1 cellular context compared by ENCODE assay signal in genomic region chr1:150696590-150696989, GRCh38.
TF ChIP-seq lines count a peak whose summit lies in the region.

No MANE protein-coding gene starts in this region.

TF ChIP-seq in GM23338, 12 proteins besides CTCF, POLR2A, EP300 and RAD21 (continued from another document):
- no peak for TF ChIP-seq ETS1 (IDR thresholded peaks at IDR 0.05)
- no peak for TF ChIP-seq EZH2phosphoT487 (IDR thresholded peaks at IDR 0.05; ENCODE audit: unreplicated experiment)
- TF ChIP-seq ZNF331 (CRISPR knock-in tag; IDR thresholded peaks at IDR 0.05; ENCODE audit: low read depth): no peak
- no peak for TF ChIP-seq REST (IDR thresholded peaks at IDR 0.05; ENCODE audit: unreplicated experiment)
- TF ChIP-seq POLR2AphosphoS5 (IDR thresholded peaks at IDR 0.05; ENCODE audit: low read depth): no peak
- TF ChIP-seq ZNF114 (CRISPR knock-in tag; IDR thresholded peaks at IDR 0.05): no peak
- TF ChIP-seq JUNB (IDR thresholded peaks at IDR 0.05; ENCODE audit: unreplicated experiment): no peak
- TF ChIP-seq STAT1 (IDR thresholded peaks at IDR 0.05; ENCODE audit: unreplicated experiment): no peak
- no peak for TF ChIP-seq CREB1 (CRISPR knock-in tag; IDR thresholded peaks at IDR 0.05; ENCODE audit: low read depth)
